Comparison of ENCODE assay signal across 15 cellular contexts in the genomic region with DNA sequence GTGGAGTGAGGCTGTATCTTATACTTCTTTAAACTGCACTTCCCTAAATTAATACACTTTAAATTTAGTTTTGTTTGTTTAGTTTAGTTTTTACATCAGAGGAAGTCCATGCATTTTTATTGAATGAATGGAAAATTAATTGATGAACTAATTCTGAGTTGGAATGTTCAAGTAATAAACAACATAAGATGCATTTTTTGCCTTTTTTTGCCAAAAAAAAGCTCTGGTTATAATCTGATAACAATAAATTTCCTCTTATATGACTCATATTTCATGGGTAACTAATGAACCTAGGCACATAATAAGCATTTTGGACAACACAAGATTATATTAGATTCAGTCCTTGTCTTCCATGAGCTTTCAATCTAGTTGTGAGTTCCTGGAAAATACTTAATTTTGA.
DNase-seq lines count a peak whose midpoint lies in the region; ATAC-seq and TF ChIP-seq lines count a peak whose summit lies in the region.
"Had no signal": no experiment of that assay in that cellular context is flagged by ENCODE, and none has a peak within 500 bp of the region (broad histone marks: within the 10 kb centered on the region; RNA-seq: fewer than 3 reads in every experiment).

No MANE protein-coding gene starts in this region.

- in situ Hi-C loops in brain microvascular endothelial cell (cut with HindIII; ENCODE audit: low pct_ligation_motif_present, low sequenced_read_pairs), result no loop called here

- H3K9me3 Mint-ChIP-seq in activated T-helper 17 cell treated with anti-CD3 and anti-CD28 coated beads, Interleukin-2, amount 50 U/mL, for 72 hours, result no peaks in the 10 kb centered on the region
- H3K9me3 Mint-ChIP-seq: CD8-positive, alpha-beta T cell had no signal

- peaks cover under 1% of the 10 kb centered on the region for H3K27me3 Mint-ChIP-seq in activated T-helper 17 cell treated with anti-CD3 and anti-CD28 coated beads, Interleukin-2, amount 50 U/mL, for 72 hours

- no peaks in the 10 kb centered on the region for H3K4me1 Mint-ChIP-seq in activated T-helper 17 cell treated with anti-CD3 and anti-CD28 coated beads, Interleukin-2, amount 50 U/mL, for 72 hours

- TF ChIP-seq CTCF in esophagus muscularis mucosa (IDR thresholded peaks at IDR 0.05) (no peak), gastroesophageal sphincter (IDR thresholded peaks at IDR 0.05) (no peak), sigmoid colon (IDR thresholded peaks at IDR 0.05) (no peak), brain microvascular endothelial cell (IDR thresholded peaks at IDR 0.05; ENCODE audit: low read depth, low read length, missing control alignments) (no peak)

- H3K27me3 ChIP-seq in esophagus muscularis mucosa, result no peaks in the 10 kb centered on the region
- no peaks in the 10 kb centered on the region for H3K27me3 ChIP-seq in gastroesophageal sphincter
- no peaks in the 10 kb centered on the region for H3K27me3 ChIP-seq in sigmoid colon
- no peaks in the 10 kb centered on the region for H3K27me3 ChIP-seq in brain microvascular endothelial cell (replicated peaks)
- H3K27me3 ChIP-seq: BE2C had no signal

- no peak for ATAC-seq in gastroesophageal sphincter
- ATAC-seq in activated T-helper 17 cell treated with anti-CD3 and anti-CD28 coated beads, Interleukin-2, amount 50 U/mL, for 72 hours (replicated peaks), result no peak
- ATAC-seq: CD8-positive, alpha-beta T cell; GM12878 had no signal

- H3K27ac Mint-ChIP-seq in activated T-helper 17 cell treated with anti-CD3 and anti-CD28 coated beads, Interleukin-2, amount 50 U/mL, for 72 hours, result no peak overlapping the region
- H3K27ac Mint-ChIP-seq: CD8-positive, alpha-beta T cell had no signal

- no peak overlapping the region for H3K4me3 Mint-ChIP-seq in activated T-helper 17 cell treated with anti-CD3 and anti-CD28 coated beads, Interleukin-2, amount 50 U/mL, for 72 hours
- H3K4me3 Mint-ChIP-seq: CD8-positive, alpha-beta T cell had no signal

- no peaks in the 10 kb centered on the region for H3K36me3 Mint-ChIP-seq in activated T-helper 17 cell treated with anti-CD3 and anti-CD28 coated beads, Interleukin-2, amount 50 U/mL, for 72 hours (ENCODE audit: low read depth)
- H3K36me3 Mint-ChIP-seq: CD8-positive, alpha-beta T cell had no signal

- H3K27ac ChIP-seq in esophagus muscularis mucosa (replicated peaks in 1 of 4) (peak overlapping the region; percentile 70 to 78 (median 72)), gastroesophageal sphincter (peak overlapping the region; percentile 53 to 74 (median 71)), sigmoid colon (peak overlapping the region; percentile 53 to 71 (median 56)), brain microvascular endothelial cell (no peak overlapping the region)
- H3K27ac ChIP-seq: C4-2B, KMS-11 had no signal

- DNase-seq in HCEC 1CT (peak; percentile 50), esophagus muscularis mucosa (ENCODE audit: extremely low spot score) (no peak), sigmoid colon (no peak), SHP77 treated with DMSO at 0.1 percent for 48 hours (lab: John Stamatoyannopoulos, UW) (no peak), EL (no peak), brain microvascular endothelial cell (no peak)
- DNase-seq: BE2C; Caco-2; CD8-positive, alpha-beta T cell; DND-41 had no signal

- TF ChIP-seq POLR2A in esophagus muscularis mucosa (IDR thresholded peaks at IDR 0.05; ENCODE audit: low read depth) (no peak), gastroesophageal sphincter (IDR thresholded peaks at IDR 0.05) (no peak), sigmoid colon (IDR thresholded peaks at IDR 0.05) (no peak)

- H3K4me3 ChIP-seq in esophagus muscularis mucosa (no peak overlapping the region), gastroesophageal sphincter (no peak overlapping the region), sigmoid colon (no peak overlapping the region), brain microvascular endothelial cell (ENCODE audit: low read depth, low read length) (no peak overlapping the region)
- H3K4me3 ChIP-seq: GM12878 had no signal

- intact Hi-C loops in esophagus muscularis mucosa (cut with DNase I) (loop anchor here (10.0 kb wide), 2 partner anchors 102 to 452 kb away; partner anchors contain the start of gene RSPO3), sigmoid colon (cut with DNase I) (no loop called here)

- TF ChIP-seq EP300 in esophagus muscularis mucosa (IDR thresholded peaks at IDR 0.05) (no peak), gastroesophageal sphincter (IDR thresholded peaks at IDR 0.05) (no peak), sigmoid colon (IDR thresholded peaks at IDR 0.05) (no peak)

- H3K9me3 ChIP-seq in esophagus muscularis mucosa (no peaks in the 10 kb centered on the region), gastroesophageal sphincter (no peaks in the 10 kb centered on the region), sigmoid colon (no peaks in the 10 kb centered on the region)
- H3K9me3 ChIP-seq: BE2C, Caco-2 had no signal

- H3K36me3 ChIP-seq in esophagus muscularis mucosa (no peaks in the 10 kb centered on the region), gastroesophageal sphincter (no peaks in the 10 kb centered on the region), sigmoid colon (no peaks in the 10 kb centered on the region), brain microvascular endothelial cell (replicated peaks) (no peaks in the 10 kb centered on the region)
- H3K36me3 ChIP-seq: BE2C had no signal

- H3K4me1 ChIP-seq in esophagus muscularis mucosa (peaks cover 0 to 82% (median 75%) of the 10 kb centered on the region in 4 donors), gastroesophageal sphincter (peaks cover 4 to 88% (median 20%) of the 10 kb centered on the region in 3 donors), sigmoid colon (peaks cover 0 to 43% (median 24%) of the 10 kb centered on the region in 4 donors)
- H3K4me1 ChIP-seq: BE2C, Caco-2 had no signal
